25 cellular contexts compared by ENCODE assay signal in genomic region chr5:68744196-68744595, GRCh38.
"Had no signal": no experiment of that assay in that cellular context is flagged by ENCODE, and none has a peak within 500 bp of the region (broad histone marks: within the 10 kb centered on the region; RNA-seq: fewer than 3 reads in every experiment).

No MANE protein-coding gene starts in this region.

- H3K27me3 Mint-ChIP-seq: activated CD4-positive, alpha-beta T cell treated with anti-CD3 and anti-CD28 coated beads, Interleukin-2, amount 10 ng/mL, durations not matched to agents 7 days and 5 days; activated CD8-positive, alpha-beta memory T cell treated with anti-CD3 and anti-CD28 coated beads, Interleukin-2, amount 10 ng/mL, durations not matched to agents 7 days and 5 days; activated naive CD8-positive, alpha-beta T cell treated with anti-CD3 and anti-CD28 coated beads, Interleukin-2, amount 50 U/mL, for 24 hours; progenitor cell of endocrine pancreas had no signal

- H3K36me3 ChIP-seq: tibial nerve, WERI-Rb-1 had no signal

- H3K27ac ChIP-seq: hepatocyte, tibial nerve, WERI-Rb-1 had no signal

- H3K36me3 Mint-ChIP-seq: activated CD8-positive, alpha-beta memory T cell treated with anti-CD3 and anti-CD28 coated beads, Interleukin-2, amount 10 ng/mL, durations not matched to agents 7 days and 5 days; brain; immature natural killer cell; mesothelial cell of epicardium; naive thymus-derived CD8-positive, alpha-beta T cell had no signal

- H3K27me3 ChIP-seq: hepatocyte, tibial nerve had no signal

- DNase-seq: activated CD4-positive, alpha-beta T cell treated with anti-CD3 and anti-CD28 coated beads, Interleukin-2, amount 10 ng/mL, durations not matched to agents 7 days and 5 days; activated CD4-positive, CD25-positive, alpha-beta regulatory T cell treated with anti-CD3 and anti-CD28 coated beads, Interleukin-2, amount 50 U/mL, for 72 hours; activated CD8-positive, alpha-beta memory T cell treated with anti-CD3 and anti-CD28 coated beads, Interleukin-2, amount 10 ng/mL, durations not matched to agents 7 days and 5 days; activated CD8-positive, alpha-beta T cell treated with anti-CD3 and anti-CD28 coated beads for 36 hours; activated gamma-delta T cell; activated naive CD4-positive, alpha-beta T cell treated with anti-CD3 and anti-CD28 coated beads, Interleukin-2, amount 50 U/mL, for 16 hours; activated naive CD8-positive, alpha-beta T cell treated with anti-CD3 and anti-CD28 coated beads, Interleukin-2, amount 50 U/mL, for 24 hours; anterior cingulate cortex; caudate nucleus; dermis blood vessel endothelial cell; effector memory CD4-positive, alpha-beta T cell; glutamatergic neuron; immature natural killer cell; mammary epithelial cell; naive thymus-derived CD8-positive, alpha-beta T cell; stimulated activated CD4-positive, alpha-beta T cell treated with anti-CD3 and anti-CD28 coated beads, Interleukin-12 subunit alpha, Interleukin-12 subunit beta, amount 100 ng/mL, for 4 hours; stimulated activated CD4-positive, alpha-beta T cell treated with anti-CD3 and anti-CD28 coated beads, Interleukin-4, amount 100 ng/mL, for 4 hours; stimulated activated naive CD8-positive, alpha-beta T cell treated with anti-CD3 and anti-CD28 coated beads, Interleukin-15, Interleukin-2, amounts not matched to agents 100 U/mL and 50 U/mL, for 24 hours; WERI-Rb-1 had no signal

- H3K9me3 Mint-ChIP-seq: activated CD8-positive, alpha-beta T cell treated with anti-CD3 and anti-CD28 coated beads for 36 hours; activated naive CD8-positive, alpha-beta T cell treated with anti-CD3 and anti-CD28 coated beads, Interleukin-2, amount 50 U/mL, for 24 hours; activated T-helper 1 cell treated with anti-CD3 and anti-CD28 coated beads, Interleukin-12 subunit alpha, Interleukin-12 subunit beta, Interleukin-2, Interleukin-4 antibody, amounts not matched to agents 30 ng/mL and 10 ng/mL and 1 ng/mL, durations not matched to agents 14 hours and 24 hours and 36 hours; brain; immature natural killer cell; mesothelial cell of epicardium; naive thymus-derived CD8-positive, alpha-beta T cell had no signal

- H3K4me3 Mint-ChIP-seq: activated CD4-positive, alpha-beta T cell treated with anti-CD3 and anti-CD28 coated beads, Interleukin-2, amount 10 ng/mL, durations not matched to agents 7 days and 5 days; activated CD8-positive, alpha-beta memory T cell treated with anti-CD3 and anti-CD28 coated beads, Interleukin-2, amount 10 ng/mL, durations not matched to agents 7 days and 5 days; activated CD8-positive, alpha-beta T cell treated with anti-CD3 and anti-CD28 coated beads for 36 hours; activated naive CD8-positive, alpha-beta T cell treated with anti-CD3 and anti-CD28 coated beads, Interleukin-2, amount 50 U/mL, for 24 hours; activated T-helper 1 cell treated with anti-CD3 and anti-CD28 coated beads, Interleukin-12 subunit alpha, Interleukin-12 subunit beta, Interleukin-2, Interleukin-4 antibody, amounts not matched to agents 30 ng/mL and 10 ng/mL and 1 ng/mL, durations not matched to agents 14 hours and 24 hours and 36 hours; brain; immature natural killer cell; mesothelial cell of epicardium; naive thymus-derived CD8-positive, alpha-beta T cell had no signal

- H3K27ac Mint-ChIP-seq: activated CD4-positive, alpha-beta T cell treated with anti-CD3 and anti-CD28 coated beads, Interleukin-2, amount 10 ng/mL, durations not matched to agents 7 days and 5 days; activated CD8-positive, alpha-beta memory T cell treated with anti-CD3 and anti-CD28 coated beads, Interleukin-2, amount 10 ng/mL, durations not matched to agents 7 days and 5 days; activated CD8-positive, alpha-beta T cell treated with anti-CD3 and anti-CD28 coated beads for 36 hours; activated naive CD8-positive, alpha-beta T cell treated with anti-CD3 and anti-CD28 coated beads, Interleukin-2, amount 50 U/mL, for 24 hours; activated T-helper 1 cell treated with anti-CD3 and anti-CD28 coated beads, Interleukin-12 subunit alpha, Interleukin-12 subunit beta, Interleukin-2, Interleukin-4 antibody, amounts not matched to agents 30 ng/mL and 10 ng/mL and 1 ng/mL, durations not matched to agents 14 hours and 24 hours and 36 hours; immature natural killer cell; mesothelial cell of epicardium; progenitor cell of endocrine pancreas had no signal

- H3K4me1 ChIP-seq: tibial nerve had no signal

- H2AFZ ChIP-seq: hepatocyte had no signal

- H3K4me3 ChIP-seq: hepatocyte, tibial nerve had no signal

- H3K4me2 ChIP-seq: hepatocyte had no signal

- H3K79me2 ChIP-seq: hepatocyte had no signal

- ATAC-seq: activated CD8-positive, alpha-beta memory T cell treated with anti-CD3 and anti-CD28 coated beads, Interleukin-2, amount 10 ng/mL, durations not matched to agents 7 days and 5 days; activated CD8-positive, alpha-beta T cell treated with anti-CD3 and anti-CD28 coated beads for 36 hours; activated naive CD8-positive, alpha-beta T cell treated with anti-CD3 and anti-CD28 coated beads, Interleukin-2, amount 50 U/mL, for 24 hours; naive thymus-derived CD8-positive, alpha-beta T cell; stimulated activated naive CD8-positive, alpha-beta T cell treated with anti-CD3 and anti-CD28 coated beads, Interleukin-15, Interleukin-2, amounts not matched to agents 100 U/mL and 50 U/mL, for 24 hours had no signal

- H3K9me3 ChIP-seq: tibial nerve had no signal
